12 cellular contexts compared by ENCODE assay signal in the genomic region with DNA sequence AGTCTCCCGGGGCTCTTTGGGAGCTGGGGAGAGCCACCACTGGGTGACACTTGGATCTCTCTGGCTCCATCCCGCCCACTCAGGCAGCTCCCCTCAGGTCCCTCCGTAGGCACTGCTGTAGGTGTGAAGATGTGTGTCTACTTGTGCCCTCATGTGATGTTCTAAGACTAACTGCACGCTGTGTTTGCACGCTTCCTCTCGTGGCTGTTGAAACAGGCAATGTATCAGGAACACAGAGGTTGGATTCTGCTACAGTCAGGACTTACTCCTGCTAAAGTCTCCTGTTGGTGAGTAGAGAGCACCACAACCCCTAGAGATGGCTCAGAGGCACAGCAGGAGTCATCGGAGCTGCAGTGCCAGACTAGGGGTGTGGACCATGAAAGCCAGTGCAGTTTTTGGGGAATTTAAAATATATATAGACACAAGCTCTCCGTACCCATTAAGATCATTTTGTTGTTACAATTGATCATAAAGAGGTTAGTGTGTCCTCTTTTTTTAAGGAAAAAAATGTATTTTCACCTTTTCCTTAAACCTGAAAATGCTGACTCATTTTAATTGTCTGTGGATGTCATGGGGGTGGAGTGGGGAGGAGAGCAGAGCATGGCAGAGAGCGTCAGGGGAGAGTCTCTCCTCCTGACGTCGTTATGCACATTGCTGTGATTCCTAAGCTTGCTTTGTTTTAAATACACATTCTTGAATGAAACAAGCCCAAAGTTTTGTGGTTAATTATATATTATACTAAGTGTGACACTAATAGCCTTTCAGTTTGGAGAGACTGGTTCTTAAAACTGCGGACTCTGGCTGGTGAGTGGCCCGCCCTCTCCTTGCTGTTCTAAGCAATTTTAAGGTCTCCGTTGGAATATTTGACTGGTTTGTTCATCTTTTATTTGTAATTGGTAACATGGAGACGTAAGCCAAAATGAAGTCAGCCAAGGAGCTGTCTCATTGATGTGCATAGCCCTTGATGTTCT. TPM values are rescaled to one million over a fixed set of nuclear protein-coding genes. Genes with fewer than 3 reads are reported as not detected.
DNase-seq lines count a peak whose midpoint lies in the region; ATAC-seq, FAIRE-seq and TF ChIP-seq lines count a peak whose summit lies in the region.
"Had no signal": no experiment of that assay in that cellular context is flagged by ENCODE, and none has a peak within 500 bp of the region (broad histone marks: within the 10 kb centered on the region; RNA-seq: fewer than 3 reads in every experiment).

No MANE protein-coding gene starts in this region.

- no peak overlapping the region for H3K4me2 ChIP-seq in smooth muscle cell

- peak; percentile 7; the same call in 1 of the 2 replicates for TF ChIP-seq CTCF in WI38 (IDR thresholded peaks at IDR 0.05; ENCODE audit: low read depth, low read length)
- TF ChIP-seq CTCF in gastroesophageal sphincter (IDR thresholded peaks at IDR 0.05): peak in 3 of 4 experiments; percentile 25 to 37 (median 35)
- TF ChIP-seq CTCF in smooth muscle cell (IDR thresholded peaks at IDR 0.05; ENCODE audit: borderline replicate concordance, insufficient read depth, poor library complexity, severe bottlenecking): no peak

- H3K9ac ChIP-seq in smooth muscle cell (ENCODE audit: low read depth): peak overlapping the region; percentile 64

- H3K9me3 ChIP-seq in gastroesophageal sphincter: no peaks in the 10 kb centered on the region
- H3K9me3 ChIP-seq in smooth muscle cell (replicated peaks; ENCODE audit: low read depth): no peaks in the 10 kb centered on the region
- H3K9me3 ChIP-seq: Peyer's patch had no signal

- no peaks in the 10 kb centered on the region for H3K27me3 ChIP-seq in gastroesophageal sphincter
- no peaks in the 10 kb centered on the region for H3K27me3 ChIP-seq in smooth muscle cell (ENCODE audit: low read depth)
- H3K27me3 ChIP-seq: Peyer's patch had no signal

- H3K4me3 ChIP-seq in WI38 (ENCODE audit: low read depth, low read length) (peak overlapping the region; percentile 8), gastroesophageal sphincter (no peak overlapping the region), smooth muscle cell (no peak overlapping the region)
- H3K4me3 ChIP-seq: Peyer's patch had no signal

- FAIRE-seq in H54 (lab: Jason Lieb, UNC): no peak

- no peaks in the 10 kb centered on the region for H3K79me2 ChIP-seq in smooth muscle cell (ENCODE audit: low read depth)

- H3K27ac ChIP-seq in gastroesophageal sphincter (peak overlapping the region; percentile 64 to 88 (median 84)), smooth muscle cell (ENCODE audit: low read depth) (peak overlapping the region; percentile 87)
- H3K27ac ChIP-seq: Peyer's patch had no signal

- WGBS in gastroesophageal sphincter (ENCODE audit: low coverage in 1 of 2), 2 donors: 24 to 40% methylated on average over 9 to 11 of the region's 15 CpGs
- WGBS in smooth muscle cell (ENCODE audit: low lambda C conversion rate): 73% methylated on average over 15 of the region's 15 CpGs

- H4K20me1 ChIP-seq in smooth muscle cell (ENCODE audit: low read depth): peaks cover 6% of the 10 kb centered on the region

- no peak for TF ChIP-seq EP300 in gastroesophageal sphincter (IDR thresholded peaks at IDR 0.05)

- peak; percentile 83 for ATAC-seq in gastroesophageal sphincter

- H3K36me3 ChIP-seq in gastroesophageal sphincter: peaks cover 0 to 63% of the 10 kb centered on the region in 2 donors
- peaks cover 5% of the 10 kb centered on the region for H3K36me3 ChIP-seq in smooth muscle cell (ENCODE audit: low read depth)

- H3K4me1 ChIP-seq in gastroesophageal sphincter (peaks cover 0 to 39% (median 4%) of the 10 kb centered on the region in 3 donors), smooth muscle cell (ENCODE audit: low read depth) (peaks cover 7% of the 10 kb centered on the region)
- H3K4me1 ChIP-seq: Peyer's patch had no signal

- TF ChIP-seq POLR2A in H54 (IDR thresholded peaks at IDR 0.05; ENCODE audit: low read depth, low read length) (no peak), gastroesophageal sphincter (IDR thresholded peaks at IDR 0.05) (no peak)

- no peak overlapping the region for H2AFZ ChIP-seq in smooth muscle cell (ENCODE audit: low read depth)

- H3F3A ChIP-seq in smooth muscle cell (ENCODE audit: low read depth): peaks cover 5% of the 10 kb centered on the region

- DNase-seq in H54 (ENCODE audit: insufficient read length, low spot score) (peak; percentile 29), smooth muscle cell (lab: John Stamatoyannopoulos, UW; ENCODE audit: unreplicated experiment) (no peak), NCI-H1092 treated with DMSO at 0.1 percent for 48 hours (lab: John Stamatoyannopoulos, UW) (no peak), Kasumi-1 (lab: John Stamatoyannopoulos, UW) (no peak), mucosa of gallbladder (ENCODE audit: low spot score) (no peak)
- no peak for DNase-seq in central memory CD4-positive, alpha-beta T cell
- DNase-seq: activated CD4-positive, alpha-beta T cell treated with anti-CD3 and anti-CD28 coated beads, Interleukin-2, amount 50 U/mL, for 4 hours; cortex of kidney; kidney; Peyer's patch had no signal

RNA-seq across cellular contexts. Expression of gene CTTN, which starts 16.2 kb away (rescaled TPM):
- 100 to 1,000 TPM; 164 to 316 (median 179) TPM for total RNA-seq in gastroesophageal sphincter
- total RNA-seq in smooth muscle cell: 136 and 173 TPM in 2 replicates
- polyA plus RNA-seq in smooth muscle cell: 64.7 and 112 TPM in 2 replicates
- 387 TPM for total RNA-seq in mucosa of gallbladder
